ENCODE assay signal across 1 cellular context in genomic region chr16:67191995-67192681, GRCh38.
TF ChIP-seq lines count a peak whose summit lies in the region.

Gene E2F4 (plus strand): TSS chr16:67192155. CDS start chr16:67192228, 73 bp downstream.

TF ChIP-seq in WTC11, 78 proteins besides CTCF, POLR2A, EP300 and RAD21 (continued from another document):
- TF ChIP-seq CREB1 (CRISPR knock-in tag; IDR thresholded peaks at IDR 0.05) (no peak), GABPB1 (CRISPR knock-in tag; IDR thresholded peaks at IDR 0.05) (peak; percentile 69; the same call in 1 of the 2 replicates), ZNF281 (CRISPR knock-in tag; IDR thresholded peaks at IDR 0.05) (no peak), CDX4 (CRISPR knock-in tag; IDR thresholded peaks at IDR 0.05; ENCODE audit: borderline replicate concordance) (no peak), ZNF396 (CRISPR knock-in tag; IDR thresholded peaks at IDR 0.05; ENCODE audit: borderline replicate concordance) (no peak), USF1 (CRISPR knock-in tag; IDR thresholded peaks at IDR 0.05) (no peak), ARID4B (CRISPR knock-in tag; IDR thresholded peaks at IDR 0.05; ENCODE audit: borderline replicate concordance) (no peak; the same call in 1 of the 2 replicates), NFE2L1 (CRISPR knock-in tag; IDR thresholded peaks at IDR 0.05) (peak; percentile 52; the same call in 1 of the 2 replicates), USF2 (CRISPR knock-in tag; IDR thresholded peaks at IDR 0.05) (peak; percentile 64), NR3C1 (CRISPR knock-in tag; conservative IDR thresholded peaks at IDR 0.05; ENCODE audit: low read depth) (no peak), CREM (CRISPR knock-in tag; IDR thresholded peaks at IDR 0.05) (peak; percentile 69; the same call in 1 of the 2 replicates), TEAD4 (CRISPR knock-in tag; IDR thresholded peaks at IDR 0.05) (no peak), ATF1 (CRISPR knock-in tag; IDR thresholded peaks at IDR 0.05) (no peak), CBFB (CRISPR knock-in tag; IDR thresholded peaks at IDR 0.05; ENCODE audit: low read depth) (no peak), MLX (CRISPR knock-in tag; IDR thresholded peaks at IDR 0.05) (no peak), MXD4 (CRISPR knock-in tag; IDR thresholded peaks at IDR 0.05; ENCODE audit: borderline replicate concordance) (no peak), ZNF532 (CRISPR knock-in tag; IDR thresholded peaks at IDR 0.05; ENCODE audit: borderline replicate concordance) (no peak), SMAD3 (CRISPR knock-in tag; IDR thresholded peaks at IDR 0.05; ENCODE audit: borderline replicate concordance) (no peak), IRF2 (CRISPR knock-in tag; IDR thresholded peaks at IDR 0.05; ENCODE audit: borderline replicate concordance, low read depth) (no peak), ETV6 (CRISPR knock-in tag; IDR thresholded peaks at IDR 0.05) (peak; percentile 80), OVOL2 (CRISPR knock-in tag; IDR thresholded peaks at IDR 0.05; ENCODE audit: borderline replicate concordance) (no peak), AFF4 (CRISPR knock-in tag; IDR thresholded peaks at IDR 0.05; ENCODE audit: borderline replicate concordance) (no peak), IRF1 (CRISPR knock-in tag; IDR thresholded peaks at IDR 0.05) (no peak), ZBTB43 (CRISPR knock-in tag; IDR thresholded peaks at IDR 0.05) (no peak; the same call in 1 of the 2 replicates)
